ENCODE assay signal across 11 cellular contexts in the genomic region with DNA sequence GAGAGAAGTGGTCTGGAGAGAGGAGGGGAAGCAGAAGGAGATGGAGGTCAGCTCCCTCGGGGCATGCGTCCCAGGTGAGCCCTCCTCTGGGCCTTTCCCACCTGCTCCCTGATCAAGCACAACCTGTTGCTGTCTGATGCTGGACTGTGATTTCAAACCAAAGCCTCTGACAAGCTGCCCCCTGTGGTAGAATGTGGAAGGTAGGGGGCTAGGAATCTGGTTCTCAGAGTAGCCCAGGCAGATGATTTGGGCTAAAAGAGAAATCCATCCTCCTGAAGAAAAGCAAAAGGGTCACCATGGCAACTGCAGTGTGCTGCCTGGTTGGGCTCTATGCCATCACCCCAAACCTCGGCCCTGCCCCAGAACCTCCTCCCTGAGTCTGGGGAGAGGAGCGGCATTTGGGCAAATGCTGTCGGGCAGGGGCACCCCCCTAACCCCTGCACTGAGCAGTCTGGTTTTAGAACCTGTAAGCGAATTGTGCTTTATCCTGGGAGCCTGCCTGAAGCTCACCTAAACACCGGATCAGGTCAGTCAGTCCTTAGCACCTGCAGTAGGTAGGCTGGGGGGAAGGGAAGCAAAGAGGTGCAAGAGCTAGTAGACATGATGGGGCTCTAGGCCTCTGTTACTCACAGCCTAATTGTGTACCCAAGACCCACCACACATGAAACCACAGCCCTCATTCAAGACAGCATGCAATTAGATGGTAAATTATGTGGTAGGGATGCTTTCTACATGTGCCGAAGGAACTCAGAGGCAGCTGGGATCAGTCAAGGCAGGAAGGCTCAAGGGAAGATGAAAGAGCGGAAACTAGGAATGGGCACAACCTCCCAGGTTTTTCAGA.
DNase-seq lines count a peak whose midpoint lies in the region; ATAC-seq lines count a peak whose summit lies in the region.
"Had no signal": no experiment of that assay in that cellular context is flagged by ENCODE, and none has a peak within 500 bp of the region (broad histone marks: within the 10 kb centered on the region; RNA-seq: fewer than 3 reads in every experiment).

No MANE protein-coding gene starts in this region.

- no peak overlapping the region for H3K4me3 Mint-ChIP-seq in activated naive CD4-positive, alpha-beta T cell treated with anti-CD3 and anti-CD28 coated beads for 36 hours
- no peak overlapping the region for H3K4me3 Mint-ChIP-seq in activated CD8-positive, alpha-beta T cell treated with anti-CD3 and anti-CD28 coated beads, Interleukin-2, amount 10 ng/mL, durations not matched to agents 7 days and 5 days
- no peak overlapping the region for H3K4me3 Mint-ChIP-seq in activated CD4-positive, alpha-beta T cell treated with anti-CD3 and anti-CD28 coated beads, Interleukin-2, amount 10 ng/mL, durations not matched to agents 7 days and 5 days

- H3K9me3 ChIP-seq in iPS-18a (ENCODE audit: control insufficient read depth, low read depth, low read length), result no peaks in the 10 kb centered on the region
- H3K9me3 ChIP-seq in subcutaneous abdominal adipose tissue (ENCODE audit: control insufficient read depth in 5 of 5, low read length in 5 of 5), result no peaks in the 10 kb centered on the region
- H3K9me3 ChIP-seq in mesenchymal stem cell (ENCODE audit: control insufficient read depth, low read length), result no peaks in the 10 kb centered on the region
- H3K9me3 ChIP-seq: ascending aorta had no signal

- no peak overlapping the region for H3K9ac ChIP-seq in iPS-18a (ENCODE audit: low read length)
- H3K9ac ChIP-seq in subcutaneous abdominal adipose tissue (ENCODE audit: low read length in 5 of 5), result no peak overlapping the region
- H3K9ac ChIP-seq in mesenchymal stem cell (ENCODE audit: low read length), result no peak overlapping the region
- H3K9ac ChIP-seq: GM23248 had no signal

- peaks cover 36% of the 10 kb centered on the region for H3K36me3 Mint-ChIP-seq in activated naive CD4-positive, alpha-beta T cell treated with anti-CD3 and anti-CD28 coated beads for 36 hours (ENCODE audit: low read depth)
- H3K36me3 Mint-ChIP-seq in activated CD8-positive, alpha-beta T cell treated with anti-CD3 and anti-CD28 coated beads, Interleukin-2, amount 10 ng/mL, durations not matched to agents 7 days and 5 days (ENCODE audit: low read depth), result peaks cover 37% of the 10 kb centered on the region
- H3K36me3 Mint-ChIP-seq in activated CD4-positive, alpha-beta T cell treated with anti-CD3 and anti-CD28 coated beads, Interleukin-2, amount 10 ng/mL, durations not matched to agents 7 days and 5 days (ENCODE audit: low read depth), result peaks cover 41% of the 10 kb centered on the region

- H3K27me3 ChIP-seq in iPS-18a (ENCODE audit: control insufficient read depth, insufficient read depth, low read length), result no peaks in the 10 kb centered on the region
- no peaks in the 10 kb centered on the region for H3K27me3 ChIP-seq in subcutaneous abdominal adipose tissue (ENCODE audit: control insufficient read depth in 5 of 5, insufficient read depth in 4 of 5, low read length in 5 of 5)
- no peaks in the 10 kb centered on the region for H3K27me3 ChIP-seq in mesenchymal stem cell (ENCODE audit: control insufficient read depth in 1 of 2, insufficient read depth in 1 of 2, low read length in 2 of 2)
- H3K27me3 ChIP-seq: ascending aorta had no signal

- H2BK15ac ChIP-seq in mesenchymal stem cell (ENCODE audit: low read depth, poor library complexity, severe bottlenecking), result no peak overlapping the region

- no peak overlapping the region for H2AFZ ChIP-seq in mesenchymal stem cell (ENCODE audit: low read depth, low read length)
- H2AFZ ChIP-seq: GM23248 had no signal

- no peak overlapping the region for H2AK5ac ChIP-seq in mesenchymal stem cell (ENCODE audit: low read length, severe bottlenecking)

- peaks cover 7% of the 10 kb centered on the region for H3K79me1 ChIP-seq in mesenchymal stem cell (replicated peaks; ENCODE audit: low read length, poor library complexity, severe bottlenecking)

- H2BK12ac ChIP-seq in mesenchymal stem cell (ENCODE audit: low read length in 2 of 2), result no peak overlapping the region

- peak; percentile 32 for ATAC-seq in activated CD8-positive, alpha-beta T cell treated with anti-CD3 and anti-CD28 coated beads, Interleukin-2, amount 10 ng/mL, durations not matched to agents 7 days and 5 days

- H3K27me3 Mint-ChIP-seq in activated naive CD4-positive, alpha-beta T cell treated with anti-CD3 and anti-CD28 coated beads for 36 hours (ENCODE audit: low read depth), result no peaks in the 10 kb centered on the region
- no peaks in the 10 kb centered on the region for H3K27me3 Mint-ChIP-seq in activated CD8-positive, alpha-beta T cell treated with anti-CD3 and anti-CD28 coated beads, Interleukin-2, amount 10 ng/mL, durations not matched to agents 7 days and 5 days (ENCODE audit: low read depth)
- H3K27me3 Mint-ChIP-seq in activated CD4-positive, alpha-beta T cell treated with anti-CD3 and anti-CD28 coated beads, Interleukin-2, amount 10 ng/mL, durations not matched to agents 7 days and 5 days, result no peaks in the 10 kb centered on the region

- no peak overlapping the region for H2BK120ac ChIP-seq in mesenchymal stem cell (ENCODE audit: low read depth, low read length)

- H3K36me3 ChIP-seq in iPS-18a (ENCODE audit: control insufficient read depth, low read depth, low read length) (no peaks in the 10 kb centered on the region), subcutaneous abdominal adipose tissue (ENCODE audit: control insufficient read depth in 5 of 5, insufficient read depth in 5 of 5, low read length in 5 of 5) (peaks cover 2 to 41% (median 34%) of the 10 kb centered on the region in 5 donors), mesenchymal stem cell (ENCODE audit: control insufficient read depth in 1 of 2, insufficient read depth in 2 of 2, low read depth in 1 of 2, low read length in 2 of 2) (peaks cover 27 to 32% of the 10 kb centered on the region in 2 experiments)

- H3K9me3 Mint-ChIP-seq in activated naive CD4-positive, alpha-beta T cell treated with anti-CD3 and anti-CD28 coated beads for 36 hours, result no peaks in the 10 kb centered on the region
- H3K9me3 Mint-ChIP-seq in activated CD8-positive, alpha-beta T cell treated with anti-CD3 and anti-CD28 coated beads, Interleukin-2, amount 10 ng/mL, durations not matched to agents 7 days and 5 days (ENCODE audit: insufficient read depth), result no peaks in the 10 kb centered on the region
- no peaks in the 10 kb centered on the region for H3K9me3 Mint-ChIP-seq in activated CD4-positive, alpha-beta T cell treated with anti-CD3 and anti-CD28 coated beads, Interleukin-2, amount 10 ng/mL, durations not matched to agents 7 days and 5 days

- no peak overlapping the region for H3K4me2 ChIP-seq in mesenchymal stem cell (ENCODE audit: low read length, poor library complexity, severe bottlenecking)

- H3K27ac Mint-ChIP-seq in activated naive CD4-positive, alpha-beta T cell treated with anti-CD3 and anti-CD28 coated beads for 36 hours, result peak overlapping the region; percentile 22
- peak overlapping the region; percentile 3 for H3K27ac Mint-ChIP-seq in activated CD8-positive, alpha-beta T cell treated with anti-CD3 and anti-CD28 coated beads, Interleukin-2, amount 10 ng/mL, durations not matched to agents 7 days and 5 days
- H3K27ac Mint-ChIP-seq in activated CD4-positive, alpha-beta T cell treated with anti-CD3 and anti-CD28 coated beads, Interleukin-2, amount 10 ng/mL, durations not matched to agents 7 days and 5 days, result no peak overlapping the region

- peaks cover 47% of the 10 kb centered on the region for H3K4me1 ChIP-seq in iPS-18a (ENCODE audit: control insufficient read depth, low read depth, low read length)
- H3K4me1 ChIP-seq in subcutaneous abdominal adipose tissue (ENCODE audit: control insufficient read depth in 5 of 5, insufficient read depth in 5 of 5, low read length in 5 of 5), result peaks cover 0 to 14% (median 4%) of the 10 kb centered on the region in 5 donors
- H3K4me1 ChIP-seq in mesenchymal stem cell (ENCODE audit: control insufficient read depth, insufficient read depth, low read depth, low read length), result peaks cover 8% of the 10 kb centered on the region

- H3K4ac ChIP-seq in mesenchymal stem cell (ENCODE audit: low read depth in 1 of 2, low read length in 2 of 2), result no peak overlapping the region

- no peak overlapping the region for H3K18ac ChIP-seq in mesenchymal stem cell (ENCODE audit: low read depth in 1 of 2, low read length in 2 of 2)

- H4K91ac ChIP-seq in mesenchymal stem cell (ENCODE audit: low read length), result no peak overlapping the region

- POLR2A ChIA-PET in activated CD8-positive, alpha-beta T cell treated with anti-CD3 and anti-CD28 coated beads, Interleukin-2, amount 10 ng/mL, durations not matched to agents 7 days and 5 days (lab: Charles Lee), result no interaction called here
- POLR2A ChIA-PET in activated CD4-positive, alpha-beta T cell treated with anti-CD3 and anti-CD28 coated beads, Interleukin-2, amount 10 ng/mL, durations not matched to agents 7 days and 5 days (lab: Charles Lee), result no interaction called here

- no peak for DNase-seq in activated naive CD4-positive, alpha-beta T cell treated with anti-CD3 and anti-CD28 coated beads for 36 hours
- no peak for DNase-seq in activated naive CD4-positive, alpha-beta T cell (lab: John Stamatoyannopoulos, UW)
- DNase-seq in activated CD8-positive, alpha-beta T cell treated with anti-CD3 and anti-CD28 coated beads, Interleukin-2, amount 10 ng/mL, durations not matched to agents 7 days and 5 days, result no peak
- no peak for DNase-seq in mesenchymal stem cell
- no peak for DNase-seq in activated CD4-positive, alpha-beta T cell treated with anti-CD3 and anti-CD28 coated beads, Interleukin-2, amount 10 ng/mL, durations not matched to agents 7 days and 5 days
- DNase-seq in SIG-M5 (lab: John Stamatoyannopoulos, UW), result no peak
- DNase-seq: GM23248 had no signal

- H3K4me3 ChIP-seq in iPS-18a (ENCODE audit: low read length) (no peak overlapping the region), subcutaneous abdominal adipose tissue (ENCODE audit: low read depth in 1 of 5, low read length in 5 of 5) (no peak overlapping the region), mesenchymal stem cell (ENCODE audit: insufficient read depth in 1 of 2, low read depth in 1 of 2, low read length in 2 of 2) (no peak overlapping the region)
- H3K4me3 ChIP-seq: ascending aorta, GM23248, skin epidermis had no signal

- CTCF ChIA-PET in activated naive CD4-positive, alpha-beta T cell treated with anti-CD3 and anti-CD28 coated beads for 36 hours (lab: Charles Lee), result no interaction called here
- CTCF ChIA-PET in activated CD8-positive, alpha-beta T cell treated with anti-CD3 and anti-CD28 coated beads, Interleukin-2, amount 10 ng/mL, durations not matched to agents 7 days and 5 days (lab: Charles Lee), result interaction anchor here (0.9 to 1.2 kb wide), 4 partner anchors 13 to 33 kb away, joined by 3 read pairs; no protein-coding TSS in a partner anchor
- CTCF ChIA-PET in activated CD4-positive, alpha-beta T cell treated with anti-CD3 and anti-CD28 coated beads, Interleukin-2, amount 10 ng/mL, durations not matched to agents 7 days and 5 days (lab: Charles Lee), result interaction anchor here (0.6 to 1.6 kb wide), 5 partner anchors 10 to 428 kb away, joined by 3 to 7 read pairs (median 3); no protein-coding TSS in a partner anchor

- WGBS in mesenchymal stem cell, result 81% methylated on average over 7 of the region's 9 CpGs

- intact Hi-C loops in activated naive CD4-positive, alpha-beta T cell treated with anti-CD3 and anti-CD28 coated beads for 36 hours (cut with micrococcal nuclease), result no loop called here

- no peak overlapping the region for H3K14ac ChIP-seq in mesenchymal stem cell (ENCODE audit: low read length in 2 of 2)

- H3K4me1 Mint-ChIP-seq in activated naive CD4-positive, alpha-beta T cell treated with anti-CD3 and anti-CD28 coated beads for 36 hours (ENCODE audit: low read depth), result peaks cover 12% of the 10 kb centered on the region
- H3K4me1 Mint-ChIP-seq in activated CD8-positive, alpha-beta T cell treated with anti-CD3 and anti-CD28 coated beads, Interleukin-2, amount 10 ng/mL, durations not matched to agents 7 days and 5 days (ENCODE audit: low read depth), result peaks cover 24% of the 10 kb centered on the region
- H3K4me1 Mint-ChIP-seq in activated CD4-positive, alpha-beta T cell treated with anti-CD3 and anti-CD28 coated beads, Interleukin-2, amount 10 ng/mL, durations not matched to agents 7 days and 5 days, result peaks cover 1% of the 10 kb centered on the region

- H3K27ac ChIP-seq in iPS-18a (ENCODE audit: low read length), result peak overlapping the region; percentile 5
- peak overlapping the region; percentile 17 for H3K27ac ChIP-seq in subcutaneous abdominal adipose tissue (ENCODE audit: low read depth, low read length)
- no peak overlapping the region for H3K27ac ChIP-seq in mesenchymal stem cell (ENCODE audit: low read length, poor library complexity, severe bottlenecking)
- H3K27ac ChIP-seq: GM23248 had no signal

- H3K23ac ChIP-seq in mesenchymal stem cell (ENCODE audit: low read length in 2 of 2), result peak overlapping the region in 1 of 2 experiments; percentile 42

- no peak overlapping the region for H2BK5ac ChIP-seq in mesenchymal stem cell (ENCODE audit: low read depth, low read length, poor library complexity, severe bottlenecking)

- no peak overlapping the region for H4K8ac ChIP-seq in mesenchymal stem cell (ENCODE audit: low read length)
